ENCODE assay signal across 17 cellular contexts in genomic region chr13:25276748-25277147, GRCh38. TPM values are rescaled to one million over a fixed set of nuclear protein-coding genes. Genes with fewer than 3 reads are reported as not detected.
DNase-seq lines count a peak whose midpoint lies in the region; ATAC-seq lines count a peak whose summit lies in the region.
"Had no signal": no experiment of that assay in that cellular context is flagged by ENCODE, and none has a peak within 500 bp of the region (broad histone marks: within the 10 kb centered on the region; RNA-seq: fewer than 3 reads in every experiment).

No MANE protein-coding gene starts in this region.

- ATAC-seq in HG03442 (IDR thresholded peaks at IDR 0.05; ENCODE audit: unreplicated experiment) (peak; percentile 67), HG03135 (IDR thresholded peaks at IDR 0.05; ENCODE audit: unreplicated experiment) (no peak), GM21390 (IDR thresholded peaks at IDR 0.05; ENCODE audit: unreplicated experiment) (no peak)

- H3K36me3 Mint-ChIP-seq in activated naive CD4-positive, alpha-beta T cell treated with anti-CD3 and anti-CD28 coated beads, Interleukin-2, amount 50 U/mL, for 24 hours: peaks cover 4% of the 10 kb centered on the region

- peak overlapping the region; percentile 73 for H3K27ac Mint-ChIP-seq in activated naive CD4-positive, alpha-beta T cell treated with anti-CD3 and anti-CD28 coated beads, Interleukin-2, amount 50 U/mL, for 24 hours
- H3K27ac Mint-ChIP-seq: immature natural killer cell had no signal

- H3K9me3 Mint-ChIP-seq in activated naive CD4-positive, alpha-beta T cell treated with anti-CD3 and anti-CD28 coated beads, Interleukin-2, amount 50 U/mL, for 24 hours: no peaks in the 10 kb centered on the region
- H3K9me3 Mint-ChIP-seq: immature natural killer cell had no signal

- H3K4me1 Mint-ChIP-seq in activated naive CD4-positive, alpha-beta T cell treated with anti-CD3 and anti-CD28 coated beads, Interleukin-2, amount 50 U/mL, for 24 hours: peaks cover 56% of the 10 kb centered on the region

- peak overlapping the region; percentile 27 for H3K4me3 Mint-ChIP-seq in activated naive CD4-positive, alpha-beta T cell treated with anti-CD3 and anti-CD28 coated beads, Interleukin-2, amount 50 U/mL, for 24 hours
- H3K4me3 Mint-ChIP-seq: immature natural killer cell had no signal

- no peak for DNase-seq in activated naive CD4-positive, alpha-beta T cell treated with Interleukin-2 at 50 U/mL for 16 hours
- DNase-seq in astrocyte of the hippocampus (ENCODE audit: low read depth, low spot score): peak; percentile 7
- peak; percentile 24 for DNase-seq in renal cortical epithelial cell (ENCODE audit: low read depth)
- no peak for DNase-seq in DMS 273 (lab: John Stamatoyannopoulos, UW; ENCODE audit: unreplicated experiment)
- DNase-seq: activated CD4-positive, alpha-beta T cell treated with anti-CD3 and anti-CD28 coated beads for 1 hour; activated naive CD4-positive, alpha-beta T cell treated with anti-CD3 and anti-CD28 coated beads, Interleukin-2, amount 50 U/mL, for 16 hours; cortex of kidney; DMS53; immature natural killer cell; NCI-H2081; stimulated activated CD4-positive, alpha-beta T cell treated with anti-CD3 and anti-CD28 coated beads, Interleukin-2, amount 100 ng/mL, for 24 hours; stimulated activated naive CD4-positive, alpha-beta T cell treated with Interleukin-2 at 50 U/mL for 16 hours; SW 1271 had no signal

- no peaks in the 10 kb centered on the region for H3K27me3 Mint-ChIP-seq in activated naive CD4-positive, alpha-beta T cell treated with anti-CD3 and anti-CD28 coated beads, Interleukin-2, amount 50 U/mL, for 24 hours

RNA-seq across cellular contexts. Expression of gene MTMR6, which starts 10.5 kb away (rescaled TPM):
- 25.3 and 43.9 TPM in 2 replicates for total RNA-seq in renal cortical epithelial cell

RNA-seq across cellular contexts. Expression of gene NUP58, which starts 24.7 kb away (rescaled TPM):
- 60.9 and 86.1 TPM in 2 replicates for total RNA-seq in renal cortical epithelial cell

Comparison
In these comparisons a context has a peak if more than half of its experiments do, and no peak if none do; other contexts are left out.
1. DNase-seq: peak in astrocyte of the hippocampus (single experiment) and renal cortical epithelial cell (single experiment); none in activated naive CD4-positive, alpha-beta T cell treated with Interleukin-2 at 50 U/mL for 16 hours (single experiment) and DMS 273 (single experiment).